ENCODE assay signal across 8 cellular contexts in the genomic region with DNA sequence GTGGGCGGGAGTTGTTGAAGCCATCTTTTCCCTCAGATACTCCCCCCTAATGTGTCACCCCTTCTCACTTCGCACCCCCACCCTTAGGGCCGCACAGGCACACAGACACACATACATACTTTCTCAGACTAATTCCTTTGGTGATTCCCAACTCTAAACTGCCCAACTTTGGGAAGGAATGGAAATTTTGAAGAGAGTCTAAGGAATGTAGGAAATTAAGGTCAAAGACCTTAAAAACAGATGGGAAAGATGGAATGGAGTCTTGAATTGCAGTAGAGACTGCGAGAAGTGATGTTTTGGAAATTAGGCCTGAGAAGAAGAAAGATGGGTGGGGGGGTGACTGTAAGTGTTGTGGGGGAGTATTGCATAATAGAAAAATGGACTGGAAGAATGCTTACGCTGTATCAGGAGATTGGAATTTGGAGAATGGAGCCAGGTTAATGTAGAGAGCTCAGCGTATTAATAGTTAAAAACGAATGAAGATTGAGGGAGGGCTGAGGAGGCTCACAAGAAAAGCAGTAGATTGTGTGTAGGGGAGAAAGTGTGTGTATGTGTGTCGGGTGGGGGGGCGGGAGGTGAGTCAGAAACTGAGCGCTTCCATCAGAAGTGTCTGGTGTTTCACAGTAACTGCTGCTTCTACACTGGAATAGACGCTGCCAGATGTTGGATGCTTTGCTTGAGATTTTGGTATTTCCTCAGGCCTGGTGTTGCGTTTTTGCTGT. TPM values are rescaled to one million over a fixed set of nuclear protein-coding genes. Genes with fewer than 3 reads are reported as not detected.
A peak's percentile ranks its signal among the peaks of the same experiment; 100 is the strongest.
DNase-seq lines count a peak whose midpoint lies in the region; ATAC-seq and TF ChIP-seq lines count a peak whose summit lies in the region.

No MANE protein-coding gene starts in this region.

- peak overlapping the region; percentile 93 for H3K27ac ChIP-seq in PC-9
- peak overlapping the region; percentile 88 to 92 for H3K27ac ChIP-seq in uterus

- H3K4me3 Mint-ChIP-seq in central memory CD8-positive, alpha-beta T cell: peak overlapping the region; percentile 100

- CTCF ChIA-PET in PC-9 (lab: Charles Lee): interaction anchor here (0.6 to 0.7 kb wide), 3 partner anchors 52 to 141 kb away, joined by 4 to 10 read pairs (median 10); no protein-coding TSS in a partner anchor

- peaks cover 28% of the 10 kb centered on the region for H3K4me1 ChIP-seq in PC-9 (replicated peaks; ENCODE audit: insufficient read depth)
- H3K4me1 ChIP-seq in uterus: peaks cover 0 to 9% of the 10 kb centered on the region in 2 donors

- no TSS peak for BruUV-seq in PC-9 (replicated peaks; lab: Mats Ljungman, UMichigan)

- peak overlapping the region; percentile 78 for H3K4me3 ChIP-seq in GM12875 (ENCODE audit: low read depth, low read length)
- H3K4me3 ChIP-seq in PC-9: peak overlapping the region; percentile 85
- H3K4me3 ChIP-seq in uterus: peak overlapping the region; percentile 69 to 75

- H3K36me3 ChIP-seq in PC-9 (ENCODE audit: low read depth): peaks cover 15% of the 10 kb centered on the region
- no peaks in the 10 kb centered on the region for H3K36me3 ChIP-seq in uterus

- no peak for TF ChIP-seq POLR2A in uterus (IDR thresholded peaks at IDR 0.05)

- H3F3A ChIP-seq in PC-9 (ENCODE audit: insufficient read depth, low read depth): peaks cover 38% of the 10 kb centered on the region

- POLR2A ChIA-PET in PC-9 (lab: Charles Lee; ENCODE audit: unreplicated experiment): interaction anchor here (1.0 kb wide), 1 partner anchor 54 kb away, joined by 3 read pairs; a partner anchor contains a TSS

- DNase-seq in PC-9 (peak in 1 of 2 experiments; percentile 81), mesenteric fat pad (ENCODE audit: low spot score) (peak; percentile 28), uterus (peak in 1 of 2 donors; percentile 57), NCI-H1092 treated with DMSO at 0.1 percent for 48 hours (lab: John Stamatoyannopoulos, UW) (no peak), GM13976 (ENCODE audit: low spot score) (no peak), SHP77 (lab: John Stamatoyannopoulos, UW) (no peak)
- DNase-seq in central memory CD8-positive, alpha-beta T cell (ENCODE audit: low spot score in 2 of 2): no peak

- H3K4me2 ChIP-seq in PC-9: peak overlapping the region; percentile 97

- H3K9me3 ChIP-seq in PC-9 (ENCODE audit: insufficient read depth, low read depth) (no peaks in the 10 kb centered on the region), uterus (no peaks in the 10 kb centered on the region)

- H3K27me3 ChIP-seq in PC-9 (ENCODE audit: insufficient read depth, low read depth) (no peaks in the 10 kb centered on the region), uterus (no peaks in the 10 kb centered on the region)

- no peaks in the 10 kb centered on the region for H3K9me2 ChIP-seq in PC-9 (ENCODE audit: insufficient read depth)

- no peak overlapping the region for H2AFZ ChIP-seq in PC-9

- H3K36me3 Mint-ChIP-seq in central memory CD8-positive, alpha-beta T cell (ENCODE audit: insufficient read depth): peaks cover 29% of the 10 kb centered on the region

- H3K4me1 Mint-ChIP-seq in central memory CD8-positive, alpha-beta T cell: peaks cover 45% of the 10 kb centered on the region

- H3K27ac Mint-ChIP-seq in central memory CD8-positive, alpha-beta T cell (ENCODE audit: low read depth): peak overlapping the region; percentile 100

- no peak for ATAC-seq in central memory CD8-positive, alpha-beta T cell (replicated peaks; ENCODE audit: extremely low read depth, poor library complexity, severe bottlenecking)

- H3K9me3 Mint-ChIP-seq in central memory CD8-positive, alpha-beta T cell: no peaks in the 10 kb centered on the region

- H3K27me3 Mint-ChIP-seq in central memory CD8-positive, alpha-beta T cell: no peaks in the 10 kb centered on the region

- intact Hi-C loops in PC-9 (cut with micrococcal nuclease; ENCODE audit: unreplicated experiment): loop anchor here (5.0 to 10.0 kb wide), 4 partner anchors 142 to 835 kb away; a partner anchor contains a TSS
- intact Hi-C loops in uterus (cut with DNase I; ENCODE audit: low total_unique reads): loop anchor here (10.0 kb wide), 1 partner anchor 55 kb away; a partner anchor contains a TSS

- in situ Hi-C loops in GM13976 (cut with MboI; ENCODE audit: low sequenced_read_pairs, unreplicated experiment): no loop called here

- TF ChIP-seq CTCF in GM12875 (IDR thresholded peaks at IDR 0.05; ENCODE audit: borderline replicate concordance, insufficient read depth, low read depth, low read length): no peak
- no peak for TF ChIP-seq CTCF in PC-9 (conservative IDR thresholded peaks at IDR 0.05)
- no peak for TF ChIP-seq CTCF in uterus (IDR thresholded peaks at IDR 0.05)
- TF ChIP-seq CTCF in GM13976 (IDR thresholded peaks at IDR 0.05; ENCODE audit: borderline replicate concordance, control extremely low read depth, extremely low read depth, insufficient read depth, missing control alignments): no peak

- H3K79me2 ChIP-seq in PC-9 (ENCODE audit: low read depth): peaks cover 66% of the 10 kb centered on the region

- peaks cover 55% of the 10 kb centered on the region for H4K20me1 ChIP-seq in PC-9 (ENCODE audit: insufficient read depth)

RNA-seq across cellular contexts. Expression of a gene that starts 1.7 kb away (rescaled TPM):
- total RNA-seq in PC-9 (2021) (69.7 and 76.4 TPM in 2 replicates), mesenteric fat pad (52.2 TPM), uterus (100 to 1,000 TPM in 2 of 4 donors, 10 to 100 TPM in 2; 66.8 to 240 (median 92.6) TPM)

RNA-seq across cellular contexts. Expression of a gene that starts 10.0 kb away (rescaled TPM):
- total RNA-seq in PC-9 (2021): 63.9 and 72.5 TPM in 2 replicates
- total RNA-seq in mesenteric fat pad: 34.6 TPM
- 10 to 100 TPM; 22.3 to 53.5 (median 32.7) TPM for total RNA-seq in uterus

RNA-seq across cellular contexts. Expression of a gene that starts 24.2 kb away (rescaled TPM):
- total RNA-seq in PC-9 (2021): 1.2 TPM in 1 of 2 replicates, not detected in the other
- not detected for total RNA-seq in mesenteric fat pad
- under 1 TPM in 1 of 4 donors, not detected in 3; 0.26 TPM for total RNA-seq in uterus

RNA-seq across cellular contexts. Expression of a gene that starts 34.1 kb away (rescaled TPM):
- total RNA-seq in PC-9 (2021) (42.5 and 47.7 TPM in 2 replicates), mesenteric fat pad (32.7 TPM), uterus (100 to 1,000 TPM in 1 of 4 donors, 10 to 100 TPM in 2, 1 to 10 TPM in 1; 3.2 to 186 (median 21.3) TPM)

RNA-seq across cellular contexts. Expression of a gene that starts 34.3 kb away (rescaled TPM):
- total RNA-seq in PC-9 (2021) (7.6 and 12.8 TPM in 2 replicates), mesenteric fat pad (5.3 TPM), uterus (10 to 100 TPM in 2 of 4 donors, 1 to 10 TPM in 2; 6.4 to 32.9 (median 11.1) TPM)
